In genomic region chr1:111768023-111768422, GRCh38 we compare ENCODE assay signal across 20 cellular contexts.
"Had no signal": no experiment of that assay in that cellular context is flagged by ENCODE, and none has a peak within 500 bp of the region (broad histone marks: within the 10 kb centered on the region; RNA-seq: fewer than 3 reads in every experiment).

No MANE protein-coding gene starts in this region.

- H3K27me3 ChIP-seq: cardiac muscle cell, heart left ventricle, thyroid gland, upper lobe of right lung had no signal

- H3K4me3 ChIP-seq: cardiac muscle cell, heart left ventricle, mucosa of descending colon, thyroid gland, upper lobe of right lung had no signal

- ATAC-seq: heart left ventricle, left colon, mucosa of descending colon, right cardiac atrium, upper lobe of right lung had no signal

- H2AFZ ChIP-seq: parathyroid adenoma had no signal

- H3K4me1 ChIP-seq: parathyroid adenoma, thyroid gland, upper lobe of right lung had no signal

- H3K9me3 ChIP-seq: heart left ventricle, mucosa of descending colon, thyroid gland, upper lobe of right lung had no signal

- H3K9ac ChIP-seq: parathyroid adenoma had no signal

- DNase-seq: activated CD4-positive, alpha-beta T cell treated with anti-CD3 and anti-CD28 coated beads for 1 hour; activated effector memory CD4-positive, alpha-beta T cell treated with Interleukin-2 at 50 U/mL for 16 hours; activated naive CD4-positive, alpha-beta T cell treated with anti-CD3 and anti-CD28 coated beads, Interleukin-2, amount 10 ng/mL, durations not matched to agents 7 days and 5 days; activated naive CD8-positive, alpha-beta T cell treated with anti-CD3 and anti-CD28 coated beads, Interleukin-2, amount 50 U/mL, for 24 hours; activated T-cell treated with anti-CD3 and anti-CD28 coated beads, Interleukin-2, amount 50 U/mL, for 1 hour; cortex of kidney; endodermal cell; heart left ventricle; left colon; mesendoderm; mucosa of descending colon; nucleus accumbens; right cardiac atrium; stimulated activated CD4-positive, alpha-beta T cell treated with anti-CD3 and anti-CD28 coated beads, Interleukin-4, amount 100 ng/mL, for 4 hours; substantia nigra; thyroid gland; upper lobe of right lung; WERI-Rb-1 had no signal

- H3K27ac ChIP-seq: cardiac muscle cell, heart left ventricle, parathyroid adenoma, thyroid gland, upper lobe of right lung, WERI-Rb-1 had no signal
